ENCODE assay signal across 22 cellular contexts in genomic region chr7:78164459-78164858, GRCh38.
"Had no signal": no experiment of that assay in that cellular context is flagged by ENCODE, and none has a peak within 500 bp of the region (broad histone marks: within the 10 kb centered on the region; RNA-seq: fewer than 3 reads in every experiment).

No MANE protein-coding gene starts in this region.

- DNase-seq: activated CD4-positive, alpha-beta T cell treated with anti-CD3 and anti-CD28 coated beads, Interleukin-2, amount 10 ng/mL, durations not matched to agents 24 days and 14 days; activated CD4-positive, CD25-positive, alpha-beta regulatory T cell; activated CD8-positive, alpha-beta memory T cell treated with anti-CD3 and anti-CD28 coated beads, Interleukin-2, amount 50 U/mL, for 4 hours; activated CD8-positive, alpha-beta T cell treated with anti-CD3 and anti-CD28 coated beads, Interleukin-2, amount 10 ng/mL, durations not matched to agents 7 days and 5 days; activated gamma-delta T cell; activated T-cell treated with anti-CD3 and anti-CD28 coated beads, Interleukin-2, amount 50 U/mL, for 72 hours; central memory CD4-positive, alpha-beta T cell; hippocampal formation; natural killer cell; retina; stimulated activated CD4-positive, alpha-beta T cell treated with anti-CD3 and anti-CD28 coated beads, Interleukin-15, amount 100 ng/mL, for 24 hours; stimulated activated CD4-positive, alpha-beta T cell treated with anti-CD3 and anti-CD28 coated beads, Interleukin-4, amount 100 ng/mL, for 4 hours; stimulated activated CD8-positive, alpha-beta memory T cell treated with anti-CD3 and anti-CD28 coated beads, Interleukin-4, amount 100 ng/mL, for 48 hours; stimulated activated naive CD4-positive, alpha-beta T cell treated with Interleukin-2 at 50 U/mL for 16 hours; substantia nigra; transverse colon had no signal

- H3K27me3 ChIP-seq: esophagus muscularis mucosa, transverse colon, vagina had no signal

- ATAC-seq: activated CD8-positive, alpha-beta T cell treated with anti-CD3 and anti-CD28 coated beads, Interleukin-2, amount 10 ng/mL, durations not matched to agents 7 days and 5 days; activated naive CD4-positive, alpha-beta T cell treated with anti-CD3 and anti-CD28 coated beads, Interleukin-2, amount 50 U/mL, for 72 hours; activated T-cell treated with anti-CD3 and anti-CD28 coated beads, Interleukin-2, amount 50 U/mL, for 72 hours; left lobe of liver; natural killer cell had no signal

- H3K36me3 ChIP-seq: esophagus muscularis mucosa, transverse colon, vagina had no signal

- H3K9me3 ChIP-seq: esophagus muscularis mucosa, transverse colon, vagina had no signal

- H3K4me3 ChIP-seq: coronary artery, esophagus muscularis mucosa, skin epidermis, transverse colon, vagina had no signal

- H3K27ac ChIP-seq: coronary artery, esophagus muscularis mucosa, skin epidermis, transverse colon, vagina had no signal

- H3K4me1 ChIP-seq: transverse colon, vagina had no signal
